8 cellular contexts compared by ENCODE assay signal in genomic region chr6:7137335-7138106, GRCh38. TPM values are rescaled to one million over a fixed set of nuclear protein-coding genes. Genes with fewer than 3 reads are reported as not detected.
A peak's percentile ranks its signal among the peaks of the same experiment; 100 is the strongest.
DNase-seq lines count a peak whose midpoint lies in the region; ATAC-seq, FAIRE-seq and TF ChIP-seq lines count a peak whose summit lies in the region.

No MANE protein-coding gene starts in this region.

- H3K27ac Mint-ChIP-seq in activated CD4-positive, alpha-beta T cell treated with anti-CD3 and anti-CD28 coated beads, Interleukin-2, amount 10 ng/mL, durations not matched to agents 7 days and 5 days, result peak overlapping the region; percentile 97
- peak overlapping the region; percentile 58 for H3K27ac Mint-ChIP-seq in endodermal cell
- peak overlapping the region; percentile 92 for H3K27ac Mint-ChIP-seq in natural killer cell treated with Interleukin-12 subunit alpha and Interleukin-12 subunit beta and Interleukin-15 and Interleukin-18, amount 100 ng/mL, for 72 hours

- DNase-seq in GM23248, result peak; percentile 90
- peak; percentile 87 for DNase-seq in MM.1S
- DNase-seq in activated CD4-positive, alpha-beta T cell treated with anti-CD3 and anti-CD28 coated beads, Interleukin-2, amount 10 ng/mL, durations not matched to agents 7 days and 5 days, result peak; percentile 74
- peak; percentile 67 for DNase-seq in endodermal cell
- peak; percentile 69 for DNase-seq in natural killer cell treated with Interleukin-12 subunit alpha and Interleukin-12 subunit beta and Interleukin-15 and Interleukin-18, amount 100 ng/mL, for 72 hours (ENCODE audit: low spot score)
- DNase-seq in tibial artery, result peak; percentile 72 to 77
- no peak for DNase-seq in NK-92 treated with Interleukin-12 subunit alpha and Interleukin-12 subunit beta, amount 100 ng/mL, for 24 hours (lab: John Stamatoyannopoulos, UW)

- CTCF ChIA-PET in activated CD4-positive, alpha-beta T cell treated with anti-CD3 and anti-CD28 coated beads, Interleukin-2, amount 10 ng/mL, durations not matched to agents 7 days and 5 days (lab: Charles Lee), result interaction anchor here (0.8 to 1.7 kb wide), 8 partner anchors 8 to 441 kb away, joined by 3 to 7 read pairs (median 4); no protein-coding TSS in a partner anchor

- 10 to 12% methylated on average over 11 of the region's 11 CpGs for WGBS in GM23248 (ENCODE audit: low coverage in 1 of 2, low lambda C conversion rate in 2 of 2, missing lambda C conversion rate in 2 of 2), 2 experiments
- 39 to 60% methylated on average over 4 to 11 of the region's 11 CpGs for WGBS in endodermal cell (ENCODE audit: insufficient coverage in 1 of 2, insufficient read length in 1 of 2), 2 experiments

- H4K20me1 ChIP-seq in GM23248 (ENCODE audit: insufficient read depth) (no peaks in the 10 kb centered on the region), MM.1S (ENCODE audit: insufficient read depth, low read length) (no peaks in the 10 kb centered on the region)

- H3K27me3 ChIP-seq in GM23248 (replicated peaks; ENCODE audit: insufficient read depth), result no peaks in the 10 kb centered on the region
- H3K27me3 ChIP-seq in MM.1S (replicated peaks; ENCODE audit: insufficient read depth, low read length), result no peaks in the 10 kb centered on the region
- no peaks in the 10 kb centered on the region for H3K27me3 ChIP-seq in endodermal cell (ENCODE audit: control insufficient read depth, insufficient read depth, low read length, poor library complexity, severe bottlenecking)
- no peaks in the 10 kb centered on the region for H3K27me3 ChIP-seq in tibial artery

- H3K27ac ChIP-seq in GM23248 (peak overlapping the region; percentile 83), MM.1S (ENCODE audit: low read length) (peak overlapping the region; percentile 97), endodermal cell (ENCODE audit: low read depth, low read length) (no peak overlapping the region), tibial artery (peak overlapping the region; percentile 43 to 54)

- no peaks in the 10 kb centered on the region for H3K9me2 ChIP-seq in GM23248 (ENCODE audit: insufficient read depth)
- no peaks in the 10 kb centered on the region for H3K9me2 ChIP-seq in MM.1S (replicated peaks; ENCODE audit: insufficient read depth, low read length)

- H3K4me2 ChIP-seq in GM23248 (ENCODE audit: unreplicated experiment) (peak overlapping the region; percentile 88), MM.1S (ENCODE audit: low read depth, low read length) (peak overlapping the region; percentile 89)

- TF ChIP-seq CTCF in MM.1S (IDR thresholded peaks at IDR 0.05; ENCODE audit: low read length), result no peak
- TF ChIP-seq CTCF in endodermal cell (conservative IDR thresholded peaks at IDR 0.05), result no peak
- no peak for TF ChIP-seq CTCF in tibial artery (IDR thresholded peaks at IDR 0.05)

- H3K4me3 ChIP-seq in GM23248 (peak overlapping the region; percentile 65), MM.1S (ENCODE audit: low read length) (peak overlapping the region; percentile 35), endodermal cell (ENCODE audit: low read length) (no peak overlapping the region), tibial artery (peak overlapping the region in 1 of 2 donors; percentile 7)

- H3K9ac ChIP-seq in GM23248, result peak overlapping the region; percentile 79
- H3K9ac ChIP-seq in MM.1S (ENCODE audit: low read length), result peak overlapping the region; percentile 78
- H3K9ac ChIP-seq in endodermal cell (ENCODE audit: extremely low read depth, low read length, poor library complexity, severe bottlenecking), result no peak overlapping the region

- peaks cover 39% of the 10 kb centered on the region for H3F3A ChIP-seq in GM23248 (ENCODE audit: insufficient read depth)
- H3F3A ChIP-seq in MM.1S (ENCODE audit: insufficient read depth, low read length), result peaks cover 63% of the 10 kb centered on the region

- intact Hi-C loops in tibial artery (cut with DNase I; ENCODE audit: low total_unique reads), result no loop called here

- ATAC-seq in natural killer cell treated with Interleukin-12 subunit alpha and Interleukin-12 subunit beta and Interleukin-15 and Interleukin-18, amount 100 ng/mL, for 72 hours, result peak in 1 of 2 donors; percentile 71

- H3K4me1 ChIP-seq in GM23248 (ENCODE audit: insufficient read depth), result peaks cover 23% of the 10 kb centered on the region
- H3K4me1 ChIP-seq in MM.1S (ENCODE audit: low read length), result peaks cover 61% of the 10 kb centered on the region
- peaks cover 20% of the 10 kb centered on the region for H3K4me1 ChIP-seq in endodermal cell (ENCODE audit: control insufficient read depth, insufficient read depth, low read length)
- peaks cover 0 to 34% (median 12%) of the 10 kb centered on the region in 4 donors for H3K4me1 ChIP-seq in tibial artery

- in situ Hi-C loops in GM23248 (cut with MboI), result no loop called here

- H3K4me3 Mint-ChIP-seq in activated CD4-positive, alpha-beta T cell treated with anti-CD3 and anti-CD28 coated beads, Interleukin-2, amount 10 ng/mL, durations not matched to agents 7 days and 5 days, result peak overlapping the region; percentile 79
- no peak overlapping the region for H3K4me3 Mint-ChIP-seq in endodermal cell
- peak overlapping the region; percentile 88 for H3K4me3 Mint-ChIP-seq in natural killer cell treated with Interleukin-12 subunit alpha and Interleukin-12 subunit beta and Interleukin-15 and Interleukin-18, amount 100 ng/mL, for 72 hours

- FAIRE-seq in G401.6 (lab: Jason Lieb, UNC), result peak; percentile 6

- peaks cover 96% of the 10 kb centered on the region for H3K79me2 ChIP-seq in GM23248 (ENCODE audit: insufficient read depth)
- H3K79me2 ChIP-seq in MM.1S (ENCODE audit: low read length), result peaks cover 70% of the 10 kb centered on the region

- POLR2A ChIA-PET in activated CD4-positive, alpha-beta T cell treated with anti-CD3 and anti-CD28 coated beads, Interleukin-2, amount 10 ng/mL, durations not matched to agents 7 days and 5 days (lab: Charles Lee), result interaction anchor here (1.3 to 1.7 kb wide), 2 partner anchors 9 kb away, joined by 5 to 15 read pairs; no protein-coding TSS in a partner anchor

- no peaks in the 10 kb centered on the region for H3K9me3 Mint-ChIP-seq in activated CD4-positive, alpha-beta T cell treated with anti-CD3 and anti-CD28 coated beads, Interleukin-2, amount 10 ng/mL, durations not matched to agents 7 days and 5 days
- no peaks in the 10 kb centered on the region for H3K9me3 Mint-ChIP-seq in endodermal cell
- no peaks in the 10 kb centered on the region for H3K9me3 Mint-ChIP-seq in natural killer cell treated with Interleukin-12 subunit alpha and Interleukin-12 subunit beta and Interleukin-15 and Interleukin-18, amount 100 ng/mL, for 72 hours

- H2AFZ ChIP-seq in GM23248 (peak overlapping the region; percentile 67), MM.1S (ENCODE audit: low read length) (no peak overlapping the region)

- peaks cover 10% of the 10 kb centered on the region for H3K36me3 Mint-ChIP-seq in activated CD4-positive, alpha-beta T cell treated with anti-CD3 and anti-CD28 coated beads, Interleukin-2, amount 10 ng/mL, durations not matched to agents 7 days and 5 days (ENCODE audit: low read depth)
- no peaks in the 10 kb centered on the region for H3K36me3 Mint-ChIP-seq in endodermal cell (ENCODE audit: low read depth)
- no peaks in the 10 kb centered on the region for H3K36me3 Mint-ChIP-seq in natural killer cell treated with Interleukin-12 subunit alpha and Interleukin-12 subunit beta and Interleukin-15 and Interleukin-18, amount 100 ng/mL, for 72 hours

- H3K9me3 ChIP-seq in GM23248 (ENCODE audit: low read depth) (no peaks in the 10 kb centered on the region), MM.1S (replicated peaks; ENCODE audit: insufficient read depth, low read length) (no peaks in the 10 kb centered on the region), endodermal cell (ENCODE audit: control insufficient read depth, low read length) (no peaks in the 10 kb centered on the region), tibial artery (no peaks in the 10 kb centered on the region)

- H3K36me3 ChIP-seq in GM23248 (ENCODE audit: low read depth) (no peaks in the 10 kb centered on the region), MM.1S (replicated peaks; ENCODE audit: insufficient read depth, low read length) (no peaks in the 10 kb centered on the region), endodermal cell (ENCODE audit: control insufficient read depth, insufficient read depth, low read length) (no peaks in the 10 kb centered on the region), tibial artery (no peaks in the 10 kb centered on the region)

- no peaks in the 10 kb centered on the region for H3K27me3 Mint-ChIP-seq in activated CD4-positive, alpha-beta T cell treated with anti-CD3 and anti-CD28 coated beads, Interleukin-2, amount 10 ng/mL, durations not matched to agents 7 days and 5 days
- H3K27me3 Mint-ChIP-seq in endodermal cell (ENCODE audit: insufficient read depth), result no peaks in the 10 kb centered on the region
- no peaks in the 10 kb centered on the region for H3K27me3 Mint-ChIP-seq in natural killer cell treated with Interleukin-12 subunit alpha and Interleukin-12 subunit beta and Interleukin-15 and Interleukin-18, amount 100 ng/mL, for 72 hours

- peaks cover 80% of the 10 kb centered on the region for H3K4me1 Mint-ChIP-seq in activated CD4-positive, alpha-beta T cell treated with anti-CD3 and anti-CD28 coated beads, Interleukin-2, amount 10 ng/mL, durations not matched to agents 7 days and 5 days
- H3K4me1 Mint-ChIP-seq in endodermal cell, result peaks cover 39% of the 10 kb centered on the region
- H3K4me1 Mint-ChIP-seq in natural killer cell treated with Interleukin-12 subunit alpha and Interleukin-12 subunit beta and Interleukin-15 and Interleukin-18, amount 100 ng/mL, for 72 hours (ENCODE audit: low read depth in 2 of 2), result peaks cover 41 to 55% of the 10 kb centered on the region in 2 donors

RNA-seq across cellular contexts. Expression of gene RREB1, which starts 29.8 kb away (rescaled TPM):
- total RNA-seq in GM23248 (2014; rRNA removed; shearing (Covaris generic)), result 9.4 and 12.4 TPM in 2 replicates
- 6.4 and 7.5 TPM in 2 replicates for polyA plus RNA-seq in GM23248 (2016; fragmentation: Nextera tagmentation; extraction: Ambion mirVana)
- total RNA-seq in activated CD4-positive, alpha-beta T cell treated with anti-CD3 and anti-CD28 coated beads, Interleukin-2, amount 10 ng/mL, durations not matched to agents 7 days and 5 days, result 10 to 100 TPM; 27.2 to 30.1 TPM
- total RNA-seq in endodermal cell, result 10 to 100 TPM; 51.2 to 64.3 TPM
- 13.7 TPM for polyA plus RNA-seq in endodermal cell (2013, experiment 1 of 2)
- 15.6 TPM for polyA plus RNA-seq in endodermal cell (2013, experiment 2 of 2)
- 10 to 100 TPM; 20.6 to 27.5 TPM for total RNA-seq in natural killer cell treated with Interleukin-12 subunit alpha and Interleukin-12 subunit beta and Interleukin-15 and Interleukin-18, amount 100 ng/mL, for 72 hours
